ENCODE assay signal across 23 cellular contexts in the genomic region with DNA sequence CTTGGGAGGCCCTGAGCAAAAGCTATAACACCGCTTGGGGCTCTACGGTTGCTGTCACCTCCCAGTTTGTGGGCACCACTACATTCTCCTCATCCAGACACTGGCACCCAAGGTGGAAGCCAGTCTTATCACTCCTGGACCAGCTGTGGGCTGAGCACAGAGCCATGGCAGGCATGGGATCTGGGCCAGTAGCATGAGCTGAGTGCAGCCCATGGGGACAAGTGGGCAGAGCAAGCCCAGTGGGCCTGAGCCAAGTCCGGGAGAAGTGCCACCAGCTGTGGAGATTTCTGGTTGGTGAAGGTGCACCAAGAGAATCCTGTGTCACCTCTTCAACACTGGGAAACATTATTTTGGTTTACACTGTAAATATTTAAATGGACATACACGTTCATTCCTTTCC.
"Had no signal": no experiment of that assay in that cellular context is flagged by ENCODE, and none has a peak within 500 bp of the region (broad histone marks: within the 10 kb centered on the region; RNA-seq: fewer than 3 reads in every experiment).

No MANE protein-coding gene starts in this region.

- H3K27ac ChIP-seq: left ventricle myocardium inferior, neutrophil, prostate gland, skin epidermis, stomach, testis, thyroid gland, uterus had no signal

- H3K27ac Mint-ChIP-seq: naive thymus-derived CD4-positive, alpha-beta T cell; natural killer cell treated with Interleukin-12 subunit alpha and Interleukin-12 subunit beta and Interleukin-15 and Interleukin-18, amount 100 ng/mL, for 72 hours; stimulated activated naive B cell treated with anti-CD40 and anti-IgM and Interleukin-4, amounts not matched to agents 10 μg/mL and 1 μg/mL and 100 μg/mL, for 72 hours had no signal

- H3K4me3 ChIP-seq: left ventricle myocardium inferior, lung, mucosa of descending colon, prostate gland, skin epidermis, stomach, testis, thyroid gland, uterus had no signal

- H3K4me1 Mint-ChIP-seq: naive thymus-derived CD4-positive, alpha-beta T cell; stimulated activated naive B cell treated with anti-CD40 and anti-IgM and Interleukin-4, amounts not matched to agents 10 μg/mL and 1 μg/mL and 100 μg/mL, for 72 hours had no signal

- H3K36me3 ChIP-seq: left ventricle myocardium inferior, neutrophil, prostate gland, stomach, thyroid gland, uterus had no signal

- ATAC-seq: mucosa of descending colon; naive thymus-derived CD4-positive, alpha-beta T cell; natural killer cell treated with Interleukin-12 subunit alpha and Interleukin-12 subunit beta and Interleukin-15 and Interleukin-18, amount 100 ng/mL, for 72 hours; right cardiac atrium; sciatic nerve; stimulated activated naive B cell treated with anti-CD40 and anti-IgM and Interleukin-4, amounts not matched to agents 10 μg/mL and 1 μg/mL and 100 μg/mL, for 72 hours; stimulated activated naive CD8-positive, alpha-beta T cell treated with anti-CD3 and anti-CD28 coated beads, Interleukin-15, Interleukin-2, amounts not matched to agents 100 U/mL and 50 U/mL, for 24 hours had no signal

- H3K27me3 ChIP-seq: neutrophil, stomach, testis, thyroid gland, uterus had no signal

- H3K9me3 ChIP-seq: neutrophil, prostate gland, testis, thyroid gland, uterus had no signal

- H3K4me3 Mint-ChIP-seq: naive thymus-derived CD4-positive, alpha-beta T cell; natural killer cell treated with Interleukin-12 subunit alpha and Interleukin-12 subunit beta and Interleukin-15 and Interleukin-18, amount 100 ng/mL, for 72 hours; stimulated activated naive B cell treated with anti-CD40 and anti-IgM and Interleukin-4, amounts not matched to agents 10 μg/mL and 1 μg/mL and 100 μg/mL, for 72 hours had no signal

- H3K36me3 Mint-ChIP-seq: naive thymus-derived CD4-positive, alpha-beta T cell; natural killer cell treated with Interleukin-12 subunit alpha and Interleukin-12 subunit beta and Interleukin-15 and Interleukin-18, amount 100 ng/mL, for 72 hours; stimulated activated naive B cell treated with anti-CD40 and anti-IgM and Interleukin-4, amounts not matched to agents 10 μg/mL and 1 μg/mL and 100 μg/mL, for 72 hours had no signal

- H3K4me1 ChIP-seq: left ventricle myocardium inferior, prostate gland, stomach, testis, thyroid gland, uterus had no signal

- DNase-seq: head of caudate nucleus; hippocampal formation; left ventricle myocardium inferior; midbrain; naive thymus-derived CD4-positive, alpha-beta T cell; occipital lobe; retina; stimulated activated CD4-positive, alpha-beta T cell treated with anti-CD3 and anti-CD28 coated beads, Interleukin-4, amount 100 ng/mL, for 24 hours; stimulated activated naive B cell treated with anti-CD40 and anti-IgM and Interleukin-4, amounts not matched to agents 10 μg/mL and 1 μg/mL and 100 μg/mL, for 72 hours; stimulated activated naive CD8-positive, alpha-beta T cell treated with anti-CD3 and anti-CD28 coated beads, Interleukin-15, Interleukin-2, amounts not matched to agents 100 U/mL and 50 U/mL, for 24 hours; stomach; testis; thyroid gland; trophoblast cell; uterus had no signal

- H3K27me3 Mint-ChIP-seq: naive thymus-derived CD4-positive, alpha-beta T cell; natural killer cell treated with Interleukin-12 subunit alpha and Interleukin-12 subunit beta and Interleukin-15 and Interleukin-18, amount 100 ng/mL, for 72 hours; stimulated activated naive B cell treated with anti-CD40 and anti-IgM and Interleukin-4, amounts not matched to agents 10 μg/mL and 1 μg/mL and 100 μg/mL, for 72 hours had no signal
